Comparison of ENCODE assay signal across 24 cellular contexts in the genomic region with DNA sequence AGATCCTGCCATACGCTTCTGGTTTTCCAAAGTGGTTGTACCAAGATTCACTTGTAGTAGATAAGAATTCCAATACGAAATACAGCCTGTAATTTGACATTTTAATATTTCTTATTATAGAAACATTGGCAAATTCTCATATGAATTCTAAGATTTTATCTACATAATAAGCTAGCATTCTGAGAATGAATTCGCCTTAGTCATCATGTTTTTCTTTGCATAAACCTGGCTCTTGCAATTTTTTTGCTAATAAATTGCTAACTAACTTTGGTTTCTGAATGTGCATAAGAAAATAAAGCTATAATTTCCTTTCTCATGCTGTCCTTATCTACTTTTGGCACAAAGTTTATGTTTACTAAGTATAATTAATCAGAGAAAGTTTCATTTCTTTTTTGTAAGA.
DNase-seq lines count a peak whose midpoint lies in the region; ATAC-seq, FAIRE-seq and TF ChIP-seq lines count a peak whose summit lies in the region.
"Had no signal": no experiment of that assay in that cellular context is flagged by ENCODE, and none has a peak within 500 bp of the region (broad histone marks: within the 10 kb centered on the region; RNA-seq: fewer than 3 reads in every experiment).

No MANE protein-coding gene starts in this region.

- CTCF ChIA-PET in HepG2 (lab: Yijun Ruan, JAX; ENCODE audit: low intra/inter-chr PET ratio, low total read pairs) = no interaction called here
- CTCF ChIA-PET in K562 (lab: Yijun Ruan, JAX; ENCODE audit: low intra/inter-chr PET ratio) = no interaction called here

- H3K27ac ChIP-seq in HepG2 (ENCODE audit: extremely low read length, insufficient read depth, low read length) = no peak overlapping the region
- H3K27ac ChIP-seq in right lobe of liver = no peak overlapping the region
- no peak overlapping the region for H3K27ac ChIP-seq in K562 (ENCODE audit: extremely low read depth, low read depth, low read length)
- no peak overlapping the region for H3K27ac ChIP-seq in ascending aorta
- H3K27ac ChIP-seq: 22Rv1, BLaER1 had no signal

- no peak overlapping the region for H3K4me3 ChIP-seq in HepG2 (replicated peaks in 1 of 3; ENCODE audit: insufficient read depth in 1 of 3, low read depth in 2 of 3, low read length in 3 of 3)
- no peak overlapping the region for H3K4me3 ChIP-seq in right lobe of liver
- no peak overlapping the region for H3K4me3 ChIP-seq in K562
- H3K4me3 ChIP-seq in ascending aorta = no peak overlapping the region
- H3K4me3 ChIP-seq: BLaER1, GM12878 had no signal

- no peaks in the 10 kb centered on the region for H3K27me3 ChIP-seq in HepG2 (ENCODE audit: control insufficient read depth in 1 of 2, insufficient read depth in 2 of 2, low read length in 2 of 2)
- H3K27me3 ChIP-seq in right lobe of liver = no peaks in the 10 kb centered on the region
- no peaks in the 10 kb centered on the region for H3K27me3 ChIP-seq in K562 (ENCODE audit: control insufficient read depth in 2 of 2, insufficient read depth in 2 of 2, low read length in 2 of 2)
- H3K27me3 ChIP-seq in ascending aorta = no peaks in the 10 kb centered on the region
- H3K27me3 ChIP-seq: BE2C, BLaER1 had no signal

- no peaks in the 10 kb centered on the region for H3K36me3 ChIP-seq in HepG2 (replicated peaks in 1 of 2; ENCODE audit: control insufficient read depth in 1 of 2, insufficient read depth in 2 of 2, low read length in 2 of 2)
- H3K36me3 ChIP-seq in right lobe of liver = no peaks in the 10 kb centered on the region
- no peaks in the 10 kb centered on the region for H3K36me3 ChIP-seq in K562 (ENCODE audit: control insufficient read depth, insufficient read depth, low read length)
- H3K36me3 ChIP-seq in ascending aorta = no peaks in the 10 kb centered on the region
- H3K36me3 ChIP-seq: BE2C, BLaER1 had no signal

- H3K4me2 ChIP-seq in HepG2 (ENCODE audit: low read depth, low read length) = no peak overlapping the region
- H3K4me2 ChIP-seq in K562 (ENCODE audit: insufficient read depth, low read length) = no peak overlapping the region
- H3K4me2 ChIP-seq: BLaER1 had no signal

- H3K4me1 ChIP-seq in HepG2 (ENCODE audit: insufficient read depth, low read length) (no peaks in the 10 kb centered on the region), right lobe of liver (no peaks in the 10 kb centered on the region), K562 (replicated peaks in 1 of 2; ENCODE audit: control insufficient read depth in 2 of 2, insufficient read depth in 2 of 2, low read length in 2 of 2) (no peaks in the 10 kb centered on the region), ascending aorta (no peaks in the 10 kb centered on the region)
- H3K4me1 ChIP-seq: BE2C, BLaER1 had no signal

- no peaks in the 10 kb centered on the region for H4K20me1 ChIP-seq in HepG2 (ENCODE audit: insufficient read depth, low read length)
- no peaks in the 10 kb centered on the region for H4K20me1 ChIP-seq in K562 (replicated peaks; ENCODE audit: control insufficient read depth, insufficient read depth, low read length)
- H4K20me1 ChIP-seq: BLaER1 had no signal

- no peak for FAIRE-seq in HepG2 (lab: Jason Lieb, UNC)
- no peak for FAIRE-seq in K562 (lab: Jason Lieb, UNC)
- FAIRE-seq: GM12878, GM12892, GM18507 had no signal

- H2AFZ ChIP-seq in HepG2 (ENCODE audit: low read length) (no peak overlapping the region), K562 (ENCODE audit: low read depth, low read length) (no peak overlapping the region)

- 7% methylated on average over 3 of the region's 3 CpGs for WGBS in HepG2 (ENCODE audit: low lambda C conversion rate)
- WGBS in right lobe of liver (ENCODE audit: insufficient coverage, low coverage, low lambda C conversion rate, missing lambda C conversion rate) = 63% methylated on average over 3 of the region's 3 CpGs
- 2% methylated on average over 3 of the region's 3 CpGs for WGBS in K562 (ENCODE audit: insufficient coverage, low coverage, missing lambda C conversion rate)

- H3K9ac ChIP-seq in HepG2 (ENCODE audit: insufficient read depth, low read depth, low read length) = no peak overlapping the region
- H3K9ac ChIP-seq in K562 (ENCODE audit: insufficient read depth in 1 of 2, low read depth in 2 of 2, low read length in 2 of 2) = no peak overlapping the region
- H3K9ac ChIP-seq: BLaER1 had no signal

- TF ChIP-seq RAD21 in HepG2 (CRISPR knock-in tag; IDR thresholded peaks at IDR 0.05) = no peak
- no peak for TF ChIP-seq RAD21 in K562 (CRISPR knock-in tag; conservative IDR thresholded peaks at IDR 0.05 in 1 of 2, IDR thresholded peaks at IDR 0.05 in 1 of 2)

- no peak for ATAC-seq in HepG2
- no peak for ATAC-seq in right lobe of liver
- no peak for ATAC-seq in K562
- ATAC-seq in GM21576 (IDR thresholded peaks at IDR 0.05; ENCODE audit: unreplicated experiment) = no peak
- ATAC-seq: GM12878 had no signal

- POLR2A ChIA-PET in HepG2 (lab: Yijun Ruan, JAX) = no interaction called here
- POLR2A ChIA-PET in K562 (lab: Yijun Ruan, JAX) = no interaction called here

- intact Hi-C loops in HepG2 (cut with micrococcal nuclease; ENCODE audit: unreplicated experiment) = no loop called here
- intact Hi-C loops in right lobe of liver (cut with DNase I) = no loop called here
- intact Hi-C loops in K562 (cut with micrococcal nuclease) = no loop called here
- intact Hi-C loops in ascending aorta (cut with DNase I) = no loop called here

- in situ Hi-C loops in HepG2 (cut with HindIII; ENCODE audit: extremely low pct_ligation_motif_present, low pct_unique_long_range_greater_than_20kb) (no loop called here), K562 (cut with MboI) (no loop called here)

- TF ChIP-seq POLR2A in HepG2 (IDR thresholded peaks at IDR 0.05; ENCODE audit: insufficient read depth in 1 of 2, low read depth in 2 of 2, low read length in 2 of 2) = no peak
- no peak for TF ChIP-seq POLR2A in right lobe of liver (IDR thresholded peaks at IDR 0.05)
- TF ChIP-seq POLR2A in K562 (conservative IDR thresholded peaks at IDR 0.05) = no peak

- TF ChIP-seq EP300 in HepG2 (IDR thresholded peaks at IDR 0.05; ENCODE audit: low read depth in 2 of 2, low read length in 2 of 2) (no peak), HepG2 (CRISPR knock-in tag; IDR thresholded peaks at IDR 0.05; ENCODE audit: borderline replicate concordance) (no peak), K562 (IDR thresholded peaks at IDR 0.05; ENCODE audit: low read length) (no peak)

- DNase-seq in HepG2 (ENCODE audit: low spot score) (no peak), right lobe of liver (no peak), K562 (ENCODE audit: extremely low read depth in 1 of 4, low spot score in 3 of 4) (no peak), ascending aorta (ENCODE audit: low spot score in 2 of 2) (no peak)
- DNase-seq: ACHN; BE2C; C1 segment of cervical spinal cord; CD4-positive, alpha-beta memory T cell; CD4-positive, CD25-positive, alpha-beta regulatory T cell; CD8-positive, alpha-beta memory T cell; COR-L47; DMS 273 treated with DMSO at 0.1 percent for 48 hours; DMS153; DMS53; DMS79; DND-41; EL; GDM1 had no signal

- H3K9me3 ChIP-seq in HepG2 (ENCODE audit: low read length) = no peaks in the 10 kb centered on the region
- no peaks in the 10 kb centered on the region for H3K9me3 ChIP-seq in right lobe of liver
- H3K9me3 ChIP-seq in K562 (replicated peaks; ENCODE audit: control insufficient read depth, insufficient read depth, low read depth, low read length) = no peaks in the 10 kb centered on the region
- no peaks in the 10 kb centered on the region for H3K9me3 ChIP-seq in ascending aorta
- H3K9me3 ChIP-seq: BE2C, BLaER1 had no signal

- no peaks in the 10 kb centered on the region for H3K9me1 ChIP-seq in K562 (ENCODE audit: control insufficient read depth, insufficient read depth, low read length)

- BruUV-seq in HepG2 (replicated peaks; lab: Mats Ljungman, UMichigan) (no TSS peak), K562 (replicated peaks; lab: Mats Ljungman, UMichigan) (no TSS peak)

- no peaks in the 10 kb centered on the region for H3K79me2 ChIP-seq in HepG2 (ENCODE audit: insufficient read depth, low read length)
- no peaks in the 10 kb centered on the region for H3K79me2 ChIP-seq in K562 (ENCODE audit: control insufficient read depth, insufficient read depth, low read length)

- TF ChIP-seq CTCF in HepG2 (CRISPR knock-in tag; IDR thresholded peaks at IDR 0.05) (no peak), right lobe of liver (IDR thresholded peaks at IDR 0.05) (no peak), K562 (IDR thresholded peaks at IDR 0.05 in 2 of 3, conservative IDR thresholded peaks at IDR 0.05 in 1 of 3; ENCODE audit: insufficient read depth in 2 of 3, low read depth in 1 of 3, low read length in 3 of 3) (no peak), ascending aorta (IDR thresholded peaks at IDR 0.05) (no peak)

TF ChIP-seq in HepG2, 621 proteins besides CTCF, POLR2A, EP300 and RAD21 (continues in another document):
- TF ChIP-seq POLR2AphosphoS2 (IDR thresholded peaks at IDR 0.05; ENCODE audit: low read depth, low read length) (no peak), MAFF (IDR thresholded peaks at IDR 0.05; ENCODE audit: low read depth, low read length) (peak; percentile 85), NCOA1 (CRISPR knock-in tag; IDR thresholded peaks at IDR 0.05) (no peak)
- TF ChIP-seq, protein P1, sequence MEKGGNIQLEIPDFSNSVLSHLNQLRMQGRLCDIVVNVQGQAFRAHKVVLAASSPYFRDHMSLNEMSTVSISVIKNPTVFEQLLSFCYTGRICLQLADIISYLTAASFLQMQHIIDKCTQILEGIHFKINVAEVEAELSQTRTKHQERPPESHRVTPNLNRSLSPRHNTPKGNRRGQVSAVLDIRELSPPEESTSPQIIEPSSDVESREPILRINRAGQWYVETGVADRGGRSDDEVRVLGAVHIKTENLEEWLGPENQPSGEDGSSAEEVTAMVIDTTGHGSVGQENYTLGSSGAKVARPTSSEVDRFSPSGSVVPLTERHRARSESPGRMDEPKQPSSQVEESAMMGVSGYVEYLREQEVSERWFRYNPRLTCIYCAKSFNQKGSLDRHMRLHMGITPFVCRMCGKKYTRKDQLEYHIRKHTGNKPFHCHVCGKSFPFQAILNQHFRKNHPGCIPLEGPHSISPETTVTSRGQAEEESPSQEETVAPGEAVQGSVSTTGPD (CRISPR knock-in tag; IDR thresholded peaks at IDR 0.05) = no peak

TF ChIP-seq in K562, 482 proteins besides CTCF, POLR2A, EP300 and RAD21 (continues in another document):
- TF ChIP-seq GATAD2A (IDR thresholded peaks at IDR 0.05) = no peak
- TF ChIP-seq, protein P2, sequence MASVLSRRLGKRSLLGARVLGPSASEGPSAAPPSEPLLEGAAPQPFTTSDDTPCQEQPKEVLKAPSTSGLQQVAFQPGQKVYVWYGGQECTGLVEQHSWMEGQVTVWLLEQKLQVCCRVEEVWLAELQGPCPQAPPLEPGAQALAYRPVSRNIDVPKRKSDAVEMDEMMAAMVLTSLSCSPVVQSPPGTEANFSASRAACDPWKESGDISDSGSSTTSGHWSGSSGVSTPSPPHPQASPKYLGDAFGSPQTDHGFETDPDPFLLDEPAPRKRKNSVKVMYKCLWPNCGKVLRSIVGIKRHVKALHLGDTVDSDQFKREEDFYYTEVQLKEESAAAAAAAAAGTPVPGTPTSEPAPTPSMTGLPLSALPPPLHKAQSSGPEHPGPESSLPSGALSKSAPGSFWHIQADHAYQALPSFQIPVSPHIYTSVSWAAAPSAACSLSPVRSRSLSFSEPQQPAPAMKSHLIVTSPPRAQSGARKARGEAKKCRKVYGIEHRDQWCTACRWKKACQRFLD (CRISPR knock-in tag; IDR thresholded peaks at IDR 0.05) = no peak
- peak; percentile 19; the same call in 1 of the 2 replicates for TF ChIP-seq MAFK (IDR thresholded peaks at IDR 0.05; ENCODE audit: low read length)
